16 cellular contexts compared by ENCODE assay signal in genomic region chr9:72537011-72537545, GRCh38. TPM values are rescaled to one million over a fixed set of nuclear protein-coding genes. Genes with fewer than 3 reads are reported as not detected.
DNase-seq lines count a peak whose midpoint lies in the region; ATAC-seq and TF ChIP-seq lines count a peak whose summit lies in the region.
"Had no signal": no experiment of that assay in that cellular context is flagged by ENCODE, and none has a peak within 500 bp of the region (broad histone marks: within the 10 kb centered on the region; RNA-seq: fewer than 3 reads in every experiment).

No MANE protein-coding gene starts in this region.

- no peaks in the 10 kb centered on the region for H3K27me3 ChIP-seq in GM23248 (replicated peaks; ENCODE audit: insufficient read depth)
- no peaks in the 10 kb centered on the region for H3K27me3 ChIP-seq in Panc1 (ENCODE audit: control insufficient read depth, insufficient read depth, low read length)
- H3K27me3 ChIP-seq in adrenal gland, result no peaks in the 10 kb centered on the region
- H3K27me3 ChIP-seq: BLaER1 had no signal

- no peak overlapping the region for H2AFZ ChIP-seq in GM23248

- no peaks in the 10 kb centered on the region for H3K79me2 ChIP-seq in GM23248 (ENCODE audit: insufficient read depth)

- H3K9me3 ChIP-seq in GM23248 (ENCODE audit: low read depth) (no peaks in the 10 kb centered on the region), Panc1 (ENCODE audit: control insufficient read depth, insufficient read depth, low read depth, low read length) (no peaks in the 10 kb centered on the region), adrenal gland (replicated peaks in 1 of 3) (no peaks in the 10 kb centered on the region)
- H3K9me3 ChIP-seq: Caco-2 had no signal

- no peaks in the 10 kb centered on the region for H4K20me1 ChIP-seq in GM23248 (ENCODE audit: insufficient read depth)
- H4K20me1 ChIP-seq: BLaER1 had no signal

- POLR2A ChIA-PET in Panc1 (lab: Charles Lee), result no interaction called here

- intact Hi-C loops in Panc1 (cut with micrococcal nuclease; ENCODE audit: unreplicated experiment) (no loop called here), adrenal gland (cut with DNase I) (no loop called here)

- no TSS peak for BruUV-seq in Panc1 (replicated peaks; lab: Mats Ljungman, UMichigan)

- DNase-seq in AG10803 (ENCODE audit: low read depth) (peak; percentile 61), GM23248 (peak; percentile 25), Panc1 (ENCODE audit: low read depth, low spot score) (no peak), fibroblast of the aortic adventitia (ENCODE audit: low read depth) (peak; percentile 83), Ammon's horn (ENCODE audit: low spot score) (no peak), adrenal gland (no peak), HCEC 1CT (no peak)
- DNase-seq: Caco-2; CD8-positive, alpha-beta memory T cell; DMS53; KG1 had no signal

- ATAC-seq in Panc1, result no peak

- no peaks in the 10 kb centered on the region for H3K9me2 ChIP-seq in GM23248 (ENCODE audit: insufficient read depth)

- no peak overlapping the region for H3K4me2 ChIP-seq in GM23248 (ENCODE audit: unreplicated experiment)
- H3K4me2 ChIP-seq: BLaER1 had no signal

- TF ChIP-seq POLR2A in adrenal gland (IDR thresholded peaks at IDR 0.05), result no peak

- peaks cover 20% of the 10 kb centered on the region for H3F3A ChIP-seq in GM23248 (ENCODE audit: insufficient read depth)

- no peaks in the 10 kb centered on the region for H3K36me3 ChIP-seq in GM23248 (ENCODE audit: low read depth)
- no peaks in the 10 kb centered on the region for H3K36me3 ChIP-seq in Panc1 (ENCODE audit: control insufficient read depth, insufficient read depth, low read length)
- H3K36me3 ChIP-seq in adrenal gland (replicated peaks in 1 of 2), result no peaks in the 10 kb centered on the region
- H3K36me3 ChIP-seq: BLaER1, HAP-1 had no signal

- H3K4me1 ChIP-seq in GM23248 (ENCODE audit: insufficient read depth) (peaks cover 16% of the 10 kb centered on the region), Panc1 (ENCODE audit: control insufficient read depth, insufficient read depth, low read length) (peaks cover 4% of the 10 kb centered on the region; the same call in 1 of the 2 replicates), adrenal gland (replicated peaks in 1 of 2) (no peaks in the 10 kb centered on the region)
- H3K4me1 ChIP-seq: BLaER1, Caco-2 had no signal

- H3K27ac ChIP-seq in GM23248 (no peak overlapping the region), Panc1 (ENCODE audit: low read length) (peak overlapping the region; percentile 48; the same call in 1 of the 2 replicates), adrenal gland (no peak overlapping the region)
- H3K27ac ChIP-seq: BLaER1 had no signal

- in situ Hi-C loops in GM23248 (cut with MboI), result no loop called here
- in situ Hi-C loops in Panc1 (cut with HindIII; ENCODE audit: low pct_unique_long_range_greater_than_20kb, low sequenced_read_pairs), result no loop called here

- H3K9ac ChIP-seq in GM23248, result no peak overlapping the region
- H3K9ac ChIP-seq: BLaER1 had no signal

- CTCF ChIA-PET in Panc1 (lab: Charles Lee), result no interaction called here

- TF ChIP-seq CTCF in AG10803 (conservative IDR thresholded peaks at IDR 0.05; ENCODE audit: low read length) (no peak), Panc1 (IDR thresholded peaks at IDR 0.05) (no peak), fibroblast of the aortic adventitia (IDR thresholded peaks at IDR 0.05; ENCODE audit: insufficient read depth, low read length) (no peak), adrenal gland (IDR thresholded peaks at IDR 0.05) (no peak)

- H3K4me3 ChIP-seq in AG10803 (ENCODE audit: low read length) (no peak overlapping the region), GM23248 (no peak overlapping the region), Panc1 (ENCODE audit: low read depth in 2 of 2, low read length in 2 of 2) (no peak overlapping the region), fibroblast of the aortic adventitia (ENCODE audit: low read depth, low read length) (no peak overlapping the region), adrenal gland (no peak overlapping the region)
- H3K4me3 ChIP-seq: BLaER1, HAP-1 had no signal

RNA-seq across cellular contexts. Expression of gene TMC1, which starts 15.7 kb away (rescaled TPM):
- total RNA-seq in GM23248 (2014; rRNA removed; shearing (Covaris generic)), result 2.4 TPM in 1 of 2 replicates, not detected in the other
- polyA plus RNA-seq in GM23248 (2016; fragmentation: Nextera tagmentation; extraction: Ambion mirVana) (0.32 and 0.45 TPM in 2 replicates), adrenal gland (not detected)
- total RNA-seq in Panc1 (2021; ENCODE audit: unreplicated experiment) (0.36 TPM), fibroblast of the aortic adventitia (ENCODE audit: low replicate concordance) (0.36 and 0.49 TPM in 2 replicates), adrenal gland (1 to 10 TPM in 1 of 8 donors, under 1 TPM in 3, not detected in 4; 0.31 to 1.5 (median 0.56) TPM)
- 0.59 TPM for polyA plus RNA-seq in Panc1 (2012; ENCODE audit: insufficient read length)
- total RNA-seq: Caco-2; CD8-positive, alpha-beta memory T cell; Daoy; G401 had no signal
- polyA plus RNA-seq: AG04450; CD8-positive, alpha-beta memory T cell had no signal

Comparison
In these comparisons a context has a peak if more than half of its experiments do, and no peak if none do; other contexts are left out.
1. DNase-seq: peak in AG10803 (single experiment), GM23248 (single experiment) and fibroblast of the aortic adventitia (single experiment); none in Panc1 (single experiment), Ammon's horn (single experiment), adrenal gland (0 of 7) and HCEC 1CT (single experiment).